25 cellular contexts compared by ENCODE assay signal in the genomic region with DNA sequence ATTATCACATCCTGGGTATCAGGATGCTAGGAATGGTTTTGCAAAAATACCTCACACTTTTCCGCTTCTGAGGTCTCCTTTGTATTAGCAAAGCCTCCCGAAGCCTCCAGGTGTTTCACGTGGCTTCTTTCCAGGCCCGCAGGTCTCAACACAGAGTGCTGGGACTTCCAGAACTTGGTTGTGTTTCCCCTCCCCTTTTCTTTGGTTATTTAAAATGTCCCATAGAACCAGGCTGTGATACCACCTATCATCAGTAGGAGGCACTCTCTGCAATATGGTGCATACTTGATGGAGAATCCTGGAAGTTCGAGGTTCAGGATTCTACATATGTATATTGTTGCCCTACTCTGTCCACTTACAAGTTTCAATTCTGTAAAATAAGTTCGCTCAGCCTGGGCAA. TPM values are rescaled to one million over a fixed set of nuclear protein-coding genes. Genes with fewer than 3 reads are reported as not detected.
A peak's percentile ranks its signal among the peaks of the same experiment; 100 is the strongest.
DNase-seq lines count a peak whose midpoint lies in the region; ATAC-seq, FAIRE-seq and TF ChIP-seq lines count a peak whose summit lies in the region.
"Had no signal": no experiment of that assay in that cellular context is flagged by ENCODE, and none has a peak within 500 bp of the region (broad histone marks: within the 10 kb centered on the region; RNA-seq: fewer than 3 reads in every experiment).

No MANE protein-coding gene starts in this region.

- TF ChIP-seq EP300 in H1 (IDR thresholded peaks at IDR 0.05; ENCODE audit: borderline replicate concordance in 1 of 2, low read depth in 2 of 2, low read length in 2 of 2), result no peak

- H3K23ac ChIP-seq in H1 (ENCODE audit: insufficient read length), result no peak overlapping the region

- H2AK5ac ChIP-seq in H1 (ENCODE audit: low read depth, low read length), result no peak overlapping the region

- H2BK5ac ChIP-seq in H1 (ENCODE audit: low read depth, low read length), result no peak overlapping the region

- H3K79me1 ChIP-seq in H1 (ENCODE audit: low read depth, low read length), result no peaks in the 10 kb centered on the region

- no peaks in the 10 kb centered on the region for H3K4me1 ChIP-seq in Loucy (ENCODE audit: insufficient read depth, low read length, poor library complexity, severe bottlenecking)
- peaks cover 0 to 6% (median 3%) of the 10 kb centered on the region in 4 experiments; a peak in 2 of 7 replicates for H3K4me1 ChIP-seq in H1 (replicated peaks in 1 of 4; ENCODE audit: control insufficient read depth in 3 of 4, insufficient read depth in 4 of 4, low read length in 3 of 4)
- H3K4me1 ChIP-seq: vagina had no signal

- H2AFZ ChIP-seq in Loucy (ENCODE audit: low read length), result no peak overlapping the region
- no peak overlapping the region for H2AFZ ChIP-seq in H1 (ENCODE audit: low read length)

- H3K4me3 ChIP-seq in Loucy (ENCODE audit: low read length, poor library complexity, severe bottlenecking) (no peak overlapping the region), H1 (ENCODE audit: extremely low read depth in 1 of 4, insufficient read depth in 2 of 4, low read depth in 3 of 4, low read length in 4 of 4) (no peak overlapping the region)
- H3K4me3 ChIP-seq: vagina had no signal

- H3K9me2 ChIP-seq in Loucy (replicated peaks; ENCODE audit: low read depth, low read length), result no peaks in the 10 kb centered on the region

- H3K36me3 ChIP-seq in Loucy (ENCODE audit: insufficient read depth, low read length), result no peaks in the 10 kb centered on the region
- H3K36me3 ChIP-seq in H1 (ENCODE audit: control insufficient read depth in 2 of 4, insufficient read depth in 4 of 4, low read length in 3 of 4), result no peaks in the 10 kb centered on the region
- H3K36me3 ChIP-seq: vagina had no signal

- no peak overlapping the region for H2BK15ac ChIP-seq in H1 (ENCODE audit: low read length)

- H3K9me3 ChIP-seq in Loucy (ENCODE audit: insufficient read depth, low read depth, low read length), result no peaks in the 10 kb centered on the region
- H3K9me3 ChIP-seq in H1 (ENCODE audit: insufficient read depth in 2 of 2, low read depth in 1 of 2, low read length in 1 of 2), result no peaks in the 10 kb centered on the region
- H3K9me3 ChIP-seq: vagina had no signal

- TF ChIP-seq POLR2A in H1 (IDR thresholded peaks at IDR 0.05; ENCODE audit: control extremely low read depth in 1 of 2, low read depth in 2 of 2, low read length in 2 of 2) (no peak), GM18505 (IDR thresholded peaks at IDR 0.05; ENCODE audit: borderline replicate concordance, extremely low read depth, insufficient read depth, insufficient read length) (no peak)

- H3K18ac ChIP-seq in H1 (ENCODE audit: extremely low read depth, low read length), result no peak overlapping the region

- H3K4me3 Mint-ChIP-seq in Calu3 (ENCODE audit: low read depth, unreplicated experiment) (peak overlapping the region; percentile 59), nephron (no peak overlapping the region)
- H3K4me3 Mint-ChIP-seq: activated CD4-positive, alpha-beta memory T cell treated with anti-CD3 and anti-CD28 coated beads for 36 hours; CD4-positive, alpha-beta T cell; stimulated activated naive B cell treated with anti-CD40 and anti-IgM and Interleukin-4, amounts not matched to agents 10 μg/mL and 1 μg/mL and 100 μg/mL, for 72 hours had no signal

- H3K4me2 ChIP-seq in Loucy (ENCODE audit: low read depth, low read length, poor library complexity, severe bottlenecking) (no peak overlapping the region), H1 (ENCODE audit: insufficient read depth in 1 of 2, low read depth in 2 of 2, low read length in 2 of 2) (no peak overlapping the region)

- no peak overlapping the region for H3K56ac ChIP-seq in H1 (replicated peaks; ENCODE audit: insufficient read length, low read depth, low read length)

- TF ChIP-seq RAD21 in H1 (IDR thresholded peaks at IDR 0.05 in 1 of 2, conservative IDR thresholded peaks at IDR 0.05 in 1 of 2; ENCODE audit: low read depth in 2 of 2, low read length in 2 of 2), result peak in 1 of 2 experiments; percentile 13; a peak in 1 of 4 replicates

- TF ChIP-seq CTCF in Calu3 (IDR thresholded peaks at IDR 0.05; ENCODE audit: unreplicated experiment) (peak; percentile 57), Loucy (conservative IDR thresholded peaks at IDR 0.05; ENCODE audit: low read length) (peak; percentile 32; the same call in 1 of the 2 replicates), H1 (IDR thresholded peaks at IDR 0.05; ENCODE audit: control extremely low read depth in 1 of 3, insufficient read depth in 1 of 3, low read depth in 1 of 3, low read length in 3 of 3) (peak in 2 of 3 experiments; percentile 12 to 41; a peak in 2 of 4 replicates), nephron (IDR thresholded peaks at IDR 0.05; ENCODE audit: unreplicated experiment in 3 of 3) (peak in 2 of 3 experiments; percentile 15 to 17)

- no peak overlapping the region for H2BK20ac ChIP-seq in H1 (ENCODE audit: low read length)

- CTCF ChIA-PET in Calu3 (lab: Charles Lee) (interaction anchor here (0.6 kb wide), 1 partner anchor 236 kb away, joined by 3 read pairs; no protein-coding TSS in a partner anchor), H1 (lab: Charles Lee; ENCODE audit: partially characterized antibody) (interaction anchor here (0.7 to 1.7 kb wide), 5 partner anchors 12 to 55 kb away, joined by 3 to 6 read pairs (median 3); no protein-coding TSS in a partner anchor)

- H3K79me2 ChIP-seq in Loucy (ENCODE audit: insufficient read depth, low read length) (no peaks in the 10 kb centered on the region), H1 (ENCODE audit: control insufficient read depth in 1 of 2, insufficient read depth in 2 of 2, low read length in 2 of 2) (no peaks in the 10 kb centered on the region)

- ATAC-seq in GM18505 (IDR thresholded peaks at IDR 0.05; ENCODE audit: unreplicated experiment), result no peak
- ATAC-seq: sciatic nerve; stimulated activated naive B cell treated with anti-CD40 and anti-IgM and Interleukin-4, amounts not matched to agents 10 μg/mL and 1 μg/mL and 100 μg/mL, for 72 hours had no signal

- no peak overlapping the region for H4K8ac ChIP-seq in H1 (ENCODE audit: extremely low read depth, insufficient read depth, low read length)

- H3F3A ChIP-seq in Loucy (ENCODE audit: low read depth), result no peaks in the 10 kb centered on the region

- H3K27ac ChIP-seq in H1 (ENCODE audit: low read depth, low read length), result no peak overlapping the region
- H3K27ac ChIP-seq: HL-60, vagina had no signal

- WGBS in H1 (ENCODE audit: extremely low coverage in 1 of 2, insufficient coverage in 1 of 2, insufficient read length in 1 of 2, insufficient replicate concordance in 2 of 2, low coverage in 1 of 2, low lambda C conversion rate in 2 of 2, missing lambda C conversion rate in 1 of 2), 2 experiments, result 85% methylated on average over 6 of the region's 6 CpGs; no CpG with 5 or more reads in 1 of the 2 experiments

- H4K20me1 ChIP-seq in Loucy (ENCODE audit: insufficient read depth, low read length, poor library complexity, severe bottlenecking), result no peaks in the 10 kb centered on the region
- no peaks in the 10 kb centered on the region for H4K20me1 ChIP-seq in H1 (replicated peaks in 1 of 2; ENCODE audit: control insufficient read depth in 1 of 2, insufficient read depth in 2 of 2, low read length in 2 of 2)

- H3K14ac ChIP-seq in H1 (ENCODE audit: insufficient read length), result no peak overlapping the region

- H3K23me2 ChIP-seq in H1 (ENCODE audit: low read depth, low read length), result no peaks in the 10 kb centered on the region

- no peak for DNase-seq in Calu3
- DNase-seq in H1 (ENCODE audit: low read depth in 1 of 2, low spot score in 2 of 2), result no peak
- DNase-seq in NCI-H1092 treated with DMSO at 0.1 percent for 48 hours (lab: John Stamatoyannopoulos, UW), result no peak
- DNase-seq in activated T-cell treated with anti-CD3 and anti-CD28 coated beads for 4 hours, result no peak
- no peak for DNase-seq in NCI-H69 (lab: John Stamatoyannopoulos, UW)
- DNase-seq: activated CD4-positive, alpha-beta memory T cell treated with anti-CD3 and anti-CD28 coated beads for 36 hours; anterior cingulate cortex; CD4-positive, alpha-beta T cell; effector memory CD4-positive, alpha-beta T cell; islet precursor cell; NCI-H2081; NCI-H748 treated with DMSO at 0.1 percent for 48 hours; SIG-M5; stimulated activated naive B cell treated with anti-CD40 and anti-IgM and Interleukin-4, amounts not matched to agents 10 μg/mL and 1 μg/mL and 100 μg/mL, for 72 hours had no signal

- POLR2A ChIA-PET in H1 (lab: Charles Lee; ENCODE audit: partially characterized antibody), result no interaction called here

- no peak overlapping the region for H2BK12ac ChIP-seq in H1 (ENCODE audit: low read depth, low read length)

- no peak overlapping the region for H4K5ac ChIP-seq in H1 (ENCODE audit: insufficient read length, low read depth, low read length)

- H2BK120ac ChIP-seq in H1 (replicated peaks; ENCODE audit: low read depth, low read length), result no peak overlapping the region

- peaks cover 13% of the 10 kb centered on the region for H3K36me3 Mint-ChIP-seq in Calu3 (ENCODE audit: insufficient read depth, unreplicated experiment)
- H3K36me3 Mint-ChIP-seq in nephron (ENCODE audit: low read depth), result no peaks in the 10 kb centered on the region
- H3K36me3 Mint-ChIP-seq: activated CD4-positive, alpha-beta memory T cell treated with anti-CD3 and anti-CD28 coated beads for 36 hours had no signal

- H3K9me3 Mint-ChIP-seq in Calu3 (ENCODE audit: low read depth, unreplicated experiment), result no peaks in the 10 kb centered on the region
- peaks cover 8% of the 10 kb centered on the region for H3K9me3 Mint-ChIP-seq in nephron
- H3K9me3 Mint-ChIP-seq: activated CD4-positive, alpha-beta memory T cell treated with anti-CD3 and anti-CD28 coated beads for 36 hours; activated T-helper 2 cell treated with anti-CD3 and anti-CD28 coated beads, Interferon-gamma antibody, Interleukin-2, Interleukin-4, amounts not matched to agents 10 μg/mL and 5 μg/mL and 100 μg/mL, durations not matched to agents 14 hours and 24 hours and 36 hours; CD4-positive, alpha-beta T cell had no signal

- FAIRE-seq in H1 (lab: Jason Lieb, UNC), result no peak
- FAIRE-seq: TTC549 had no signal

- no peak overlapping the region for H3K4ac ChIP-seq in H1 (replicated peaks; ENCODE audit: insufficient read length, low read depth, low read length)

- H3K9ac ChIP-seq in Loucy (ENCODE audit: low read depth, low read length, poor library complexity, severe bottlenecking) (no peak overlapping the region), H1 (replicated peaks in 1 of 4; ENCODE audit: extremely low read depth in 1 of 4, low read depth in 3 of 4, low read length in 3 of 4) (no peak overlapping the region)

- H3K4me1 Mint-ChIP-seq in Calu3 (ENCODE audit: low read depth, unreplicated experiment) (peaks cover 17% of the 10 kb centered on the region), nephron (peaks cover 11% of the 10 kb centered on the region)
- H3K4me1 Mint-ChIP-seq: stimulated activated naive B cell treated with anti-CD40 and anti-IgM and Interleukin-4, amounts not matched to agents 10 μg/mL and 1 μg/mL and 100 μg/mL, for 72 hours had no signal

- intact Hi-C loops in Calu3 (cut with micrococcal nuclease; ENCODE audit: unreplicated experiment), result no loop called here

- no peak overlapping the region for H3K27ac Mint-ChIP-seq in Calu3 (ENCODE audit: unreplicated experiment)
- H3K27ac Mint-ChIP-seq in nephron, result no peak overlapping the region
- H3K27ac Mint-ChIP-seq: activated CD4-positive, alpha-beta memory T cell treated with anti-CD3 and anti-CD28 coated beads for 36 hours; activated T-helper 2 cell treated with anti-CD3 and anti-CD28 coated beads, Interferon-gamma antibody, Interleukin-2, Interleukin-4, amounts not matched to agents 10 μg/mL and 5 μg/mL and 100 μg/mL, durations not matched to agents 14 hours and 24 hours and 36 hours; CD4-positive, alpha-beta T cell; stimulated activated naive B cell treated with anti-CD40 and anti-IgM and Interleukin-4, amounts not matched to agents 10 μg/mL and 1 μg/mL and 100 μg/mL, for 72 hours had no signal

- BruUV-seq in Calu3 (replicated peaks; lab: Mats Ljungman, UMichigan), result no TSS peak

- H3K27me3 Mint-ChIP-seq in Calu3 (ENCODE audit: unreplicated experiment), result no peaks in the 10 kb centered on the region
- H3K27me3 Mint-ChIP-seq in nephron (ENCODE audit: low read depth), result peaks cover 17% of the 10 kb centered on the region

- H3K27me3 ChIP-seq in Loucy (ENCODE audit: insufficient read depth, low read length, poor library complexity, severe bottlenecking) (no peaks in the 10 kb centered on the region), H1 (replicated peaks in 1 of 4; ENCODE audit: control insufficient read depth in 3 of 4, extremely low read depth in 1 of 4, insufficient read depth in 3 of 4, low read length in 3 of 4) (no peaks in the 10 kb centered on the region)
- H3K27me3 ChIP-seq: vagina had no signal

- no peak overlapping the region for H4K91ac ChIP-seq in H1 (replicated peaks; ENCODE audit: insufficient read length, low read length)

RNA-seq across cellular contexts. Expression of a gene that starts 28.8 kb away (rescaled TPM):
- 30.5 and 33.9 TPM in 2 replicates for total RNA-seq in Calu3 (2022)
- 2.8 and 3.6 TPM in 2 replicates for total RNA-seq in H1 (2021; fragmentation: NEBNext Ultra II Directional; extraction: Animal tissue kit (Norgen Biotek cat#: 25700))
- 1.2 and 2.6 TPM in 2 replicates for polyA plus RNA-seq in H1 (2011; rRNA removed)
- 2.7 TPM for polyA plus RNA-seq in H1 (2011; cell fraction: cytosol; rRNA removed)
- polyA plus RNA-seq in H1 (2011; cell fraction: nucleus; rRNA removed), result 12.0 TPM
- 2.1 to 2.4 TPM (median 2.3 TPM) in 4 replicates for polyA plus RNA-seq in H1 (2012, experiment 1 of 2)
- 0.88 TPM for polyA plus RNA-seq in H1 (2012, experiment 2 of 2)
- 2.2 TPM for polyA plus RNA-seq in H1 (2013, experiment 1 of 2)
- polyA plus RNA-seq in H1 (2013, experiment 2 of 2), result 2.4 TPM
- 1.7 and 4.0 TPM in 2 replicates for polyA minus RNA-seq in H1 (2011; rRNA and poly(A)+ RNA removed)
- polyA minus RNA-seq in H1 (2011; cell fraction: cytosol; rRNA and poly(A)+ RNA removed), result 4.5 TPM
- polyA minus RNA-seq in H1 (2011; cell fraction: nucleus; rRNA and poly(A)+ RNA removed), result 3.3 TPM
- total RNA-seq: activated CD4-positive, alpha-beta memory T cell treated with anti-CD3 and anti-CD28 coated beads for 36 hours; activated T-helper 2 cell treated with anti-CD3 and anti-CD28 coated beads, Interferon-gamma antibody, Interleukin-2, Interleukin-4, amounts not matched to agents 10 μg/mL and 5 μg/mL and 100 μg/mL, durations not matched to agents 14 hours and 24 hours and 36 hours; CD4-positive, alpha-beta T cell; G401; LHCN-M2; myocyte had no signal
